16 cellular contexts compared by ENCODE assay signal in genomic region chr4:184529283-184529682, GRCh38. TPM values are rescaled to one million over a fixed set of nuclear protein-coding genes. Genes with fewer than 3 reads are reported as not detected.
DNase-seq lines count a peak whose midpoint lies in the region; ATAC-seq and TF ChIP-seq lines count a peak whose summit lies in the region.
"Had no signal": no experiment of that assay in that cellular context is flagged by ENCODE, and none has a peak within 500 bp of the region (broad histone marks: within the 10 kb centered on the region; RNA-seq: fewer than 3 reads in every experiment).

No MANE protein-coding gene starts in this region.

- ATAC-seq in HG02884 (IDR thresholded peaks at IDR 0.05; ENCODE audit: unreplicated experiment) (no peak), left lobe of liver (no peak)
- ATAC-seq: activated CD8-positive, alpha-beta memory T cell treated with anti-CD3 and anti-CD28 coated beads, Interleukin-2, amount 10 ng/mL, durations not matched to agents 7 days and 5 days; left ventricle myocardium superior had no signal

- no peak overlapping the region for H3K27ac ChIP-seq in RWPE1
- peak overlapping the region; percentile 62 for H3K27ac ChIP-seq in cingulate gyrus (ENCODE audit: low read depth, low read length)
- H3K27ac ChIP-seq: PC-9 had no signal

- TF ChIP-seq CTCF in RWPE1 (conservative IDR thresholded peaks at IDR 0.05; ENCODE audit: low read depth), result no peak

- DNase-seq in ELR (ENCODE audit: low read depth) (peak; percentile 91), RWPE1 (ENCODE audit: low spot score) (peak; percentile 54), pons (ENCODE audit: low spot score) (peak; percentile 81), NCI-H345 (lab: John Stamatoyannopoulos, UW) (no peak), left lobe of liver (ENCODE audit: low spot score) (no peak)
- DNase-seq: activated CD8-positive, alpha-beta memory T cell treated with anti-CD3 and anti-CD28 coated beads, Interleukin-2, amount 10 ng/mL, durations not matched to agents 7 days and 5 days; activated effector memory CD4-positive, alpha-beta T cell treated with anti-CD3 and anti-CD28 coated beads, Interleukin-2, amount 50 U/mL, for 16 hours; BE2C; DMS153; effector memory CD4-positive, alpha-beta T cell; left ventricle myocardium superior; NCI-H2029 treated with DMSO at 0.1 percent for 48 hours; NCI-H526 had no signal

- POLR2A ChIA-PET in RWPE1 (lab: Yijun Ruan, JAX; ENCODE audit: low non-redundant PET), result no interaction called here

- CTCF ChIA-PET in RWPE1 (lab: Yijun Ruan, JAX), result interaction anchor here (0.7 kb wide), 2 partner anchors 39 to 260 kb away, joined by 3 read pairs; no protein-coding TSS in a partner anchor

RNA-seq across cellular contexts. Expression of gene IRF2, which starts 54.9 kb away (rescaled TPM):
- 30.5 TPM for total RNA-seq in left lobe of liver

Comparison
In these comparisons a context has a peak if more than half of its experiments do, and no peak if none do; other contexts are left out.
1. DNase-seq: peak in ELR (single experiment), RWPE1 (single experiment) and pons (single experiment); none in NCI-H345 (single experiment) and left lobe of liver (single experiment).